In genomic region chr3:44914936-44915335, GRCh38 we compare ENCODE assay signal across 9 cellular contexts. TPM values are rescaled to one million over a fixed set of nuclear protein-coding genes. Genes with fewer than 3 reads are reported as not detected.
A peak's percentile ranks its signal among the peaks of the same experiment; 100 is the strongest.
DNase-seq lines count a peak whose midpoint lies in the region; ATAC-seq and TF ChIP-seq lines count a peak whose summit lies in the region.
"Had no signal": no experiment of that assay in that cellular context is flagged by ENCODE, and none has a peak within 500 bp of the region (broad histone marks: within the 10 kb centered on the region; RNA-seq: fewer than 3 reads in every experiment).

No MANE protein-coding gene starts in this region.

- 48 to 60% methylated on average over 4 of the region's 4 CpGs for WGBS in esophagus squamous epithelium, 2 donors

- TF ChIP-seq POLR2A in esophagus squamous epithelium (IDR thresholded peaks at IDR 0.05) = no peak

- H3K27me3 ChIP-seq in esophagus squamous epithelium = peaks cover 0 to 3% (median 0%) of the 10 kb centered on the region in 4 donors
- no peaks in the 10 kb centered on the region for H3K27me3 ChIP-seq in parathyroid adenoma (ENCODE audit: control insufficient read depth, insufficient read depth, low read length)

- no peaks in the 10 kb centered on the region for H3K9me2 ChIP-seq in OCI-LY7 (ENCODE audit: insufficient read depth, low read length)

- BruUV-seq in OCI-LY7 (replicated peaks; lab: Mats Ljungman, UMichigan) = no TSS peak

- intact Hi-C loops in OCI-LY7 (cut with micrococcal nuclease; ENCODE audit: unreplicated experiment) (loop anchor here (1.0 to 5.0 kb wide), 2 partner anchors 382 to 593 kb away; no protein-coding TSS in a partner anchor), esophagus squamous epithelium (cut with DNase I) (loop anchor here (5.0 to 10.0 kb wide), 2 partner anchors 120 to 383 kb away; no protein-coding TSS in a partner anchor)

- no peak overlapping the region for H3K4me3 ChIP-seq in GM12875 (ENCODE audit: low read depth, low read length)
- H3K4me3 ChIP-seq in OCI-LY7 (ENCODE audit: low read depth, low read length, poor library complexity, severe bottlenecking) = no peak overlapping the region
- H3K4me3 ChIP-seq in esophagus squamous epithelium = no peak overlapping the region
- no peak overlapping the region for H3K4me3 ChIP-seq in parathyroid adenoma (ENCODE audit: low read depth, low read length)

- TF ChIP-seq CTCF in GM12875 (IDR thresholded peaks at IDR 0.05; ENCODE audit: borderline replicate concordance, insufficient read depth, low read depth, low read length) (peak; percentile 37; the same call in 1 of the 2 replicates), OCI-LY7 (conservative IDR thresholded peaks at IDR 0.05; ENCODE audit: low read length) (peak; percentile 71), esophagus squamous epithelium (IDR thresholded peaks at IDR 0.05) (peak in 5 of 6 experiments; percentile 11 to 59 (median 29)), parathyroid adenoma (IDR thresholded peaks at IDR 0.05) (peak; percentile 54)

- CTCF ChIA-PET in OCI-LY7 (lab: Charles Lee; ENCODE audit: unreplicated experiment) = no interaction called here

- H2AFZ ChIP-seq in OCI-LY7 (ENCODE audit: low read length) = no peak overlapping the region
- no peak overlapping the region for H2AFZ ChIP-seq in parathyroid adenoma

- H3K9ac ChIP-seq in parathyroid adenoma = no peak overlapping the region

- H3K36me3 ChIP-seq in OCI-LY7 (ENCODE audit: insufficient read depth, low read length) (peaks cover 6% of the 10 kb centered on the region; the same call in 1 of the 2 replicates), esophagus squamous epithelium (peaks cover 0 to 41% (median 0%) of the 10 kb centered on the region in 3 donors), parathyroid adenoma (ENCODE audit: control insufficient read depth, insufficient read depth, low read length) (no peaks in the 10 kb centered on the region)

- POLR2A ChIA-PET in OCI-LY7 (lab: Charles Lee) = interaction anchor here (0.5 kb wide), 1 partner anchor 135 kb away, joined by 4 read pairs; no protein-coding TSS in a partner anchor

- H3K4me1 ChIP-seq in OCI-LY7 (ENCODE audit: insufficient read depth, low read length, poor library complexity, severe bottlenecking) (no peaks in the 10 kb centered on the region), esophagus squamous epithelium (peaks cover 0 to 7% (median 0%) of the 10 kb centered on the region in 3 donors), parathyroid adenoma (peaks cover 35% of the 10 kb centered on the region)

- no peak for ATAC-seq in GM18907 (IDR thresholded peaks at IDR 0.05; ENCODE audit: unreplicated experiment)
- no peak for ATAC-seq in HG02798 (IDR thresholded peaks at IDR 0.05; ENCODE audit: poor library complexity, unreplicated experiment)
- ATAC-seq: activated CD8-positive, alpha-beta T cell treated with anti-CD3 and anti-CD28 coated beads for 36 hours had no signal

- no peaks in the 10 kb centered on the region for H3K79me2 ChIP-seq in OCI-LY7 (ENCODE audit: insufficient read depth, low read depth, low read length)
- H3K79me2 ChIP-seq in parathyroid adenoma = no peaks in the 10 kb centered on the region

- H3K4me2 ChIP-seq in OCI-LY7 (ENCODE audit: low read length) (no peak overlapping the region), parathyroid adenoma (ENCODE audit: low read length) (no peak overlapping the region)

- no peaks in the 10 kb centered on the region for H4K20me1 ChIP-seq in OCI-LY7 (ENCODE audit: insufficient read depth, low read length)

- H3K27ac ChIP-seq in OCI-LY7 (ENCODE audit: low read depth, low read length, poor library complexity, severe bottlenecking) (no peak overlapping the region), esophagus squamous epithelium (no peak overlapping the region), parathyroid adenoma (no peak overlapping the region)

- no peaks in the 10 kb centered on the region for H3K9me3 ChIP-seq in OCI-LY7 (ENCODE audit: low read length)
- H3K9me3 ChIP-seq in esophagus squamous epithelium = no peaks in the 10 kb centered on the region
- H3K9me3 ChIP-seq in parathyroid adenoma (ENCODE audit: control insufficient read depth, low read length) = no peaks in the 10 kb centered on the region

- DNase-seq in OCI-LY7 (ENCODE audit: low spot score) (peak; percentile 17), esophagus squamous epithelium (lab: John Stamatoyannopoulos, UW) (no peak)
- no peak for DNase-seq in activated T-cell treated with anti-CD3 and anti-CD28 coated beads, Interleukin-2, amount 50 U/mL, for 48 hours
- DNase-seq: activated CD8-positive, alpha-beta T cell treated with anti-CD3 and anti-CD28 coated beads for 36 hours; NCI-H226 had no signal

RNA-seq across cellular contexts. Expression of gene TGM4, which starts 40.5 kb away (rescaled TPM):
- total RNA-seq in OCI-LY7 (2014; rRNA removed; shearing (Covaris generic)) = not detected in 2 replicates
- total RNA-seq in OCI-LY7 (2022) (not detected in 2 replicates), esophagus squamous epithelium (not detected)
- total RNA-seq: activated CD8-positive, alpha-beta T cell treated with anti-CD3 and anti-CD28 coated beads for 36 hours had no signal

RNA-seq across cellular contexts. Expression of gene TMEM42, which starts 53.2 kb away (rescaled TPM):
- 21.2 and 24.6 TPM in 2 replicates for total RNA-seq in OCI-LY7 (2014; rRNA removed; shearing (Covaris generic))
- total RNA-seq in OCI-LY7 (2022) = 19.3 and 21.1 TPM in 2 replicates
- 1 to 10 TPM; 4.3 to 9.2 (median 7.0) TPM for total RNA-seq in esophagus squamous epithelium
